8 cellular contexts compared by ENCODE assay signal in genomic region chr6:132830236-132830799, GRCh38. TPM values are rescaled to one million over a fixed set of nuclear protein-coding genes. Genes with fewer than 3 reads are reported as not detected.
DNase-seq lines count a peak whose midpoint lies in the region; ATAC-seq, FAIRE-seq and TF ChIP-seq lines count a peak whose summit lies in the region.

No MANE protein-coding gene starts in this region.

- H3K27ac Mint-ChIP-seq in natural killer cell treated with Interleukin-12 subunit alpha and Interleukin-12 subunit beta and Interleukin-15 and Interleukin-18, amount 100 ng/mL, for 72 hours: no peak overlapping the region

- no peak overlapping the region for H3K4me3 ChIP-seq in foreskin fibroblast (ENCODE audit: low read depth in 1 of 2, low read length in 2 of 2)

- DNase-seq in RCC 7860 (ENCODE audit: low spot score): peak; percentile 34
- DNase-seq in foreskin fibroblast: peak in 1 of 2 donors; percentile 60
- DNase-seq in natural killer cell treated with Interleukin-12 subunit alpha and Interleukin-12 subunit beta and Interleukin-15 and Interleukin-18, amount 100 ng/mL, for 72 hours (ENCODE audit: low spot score): no peak
- DNase-seq in T-helper 2 cell: no peak
- DNase-seq in activated naive CD4-positive, alpha-beta T cell treated with Interleukin-2 at 50 U/mL for 16 hours: no peak
- DNase-seq in T-helper 9 cell: no peak

- peak; percentile 52 for ATAC-seq in HG02885 (IDR thresholded peaks at IDR 0.05; ENCODE audit: poor library complexity, unreplicated experiment)
- ATAC-seq in natural killer cell treated with Interleukin-12 subunit alpha and Interleukin-12 subunit beta and Interleukin-15 and Interleukin-18, amount 100 ng/mL, for 72 hours: no peak

- no peaks in the 10 kb centered on the region for H3K9me3 Mint-ChIP-seq in natural killer cell treated with Interleukin-12 subunit alpha and Interleukin-12 subunit beta and Interleukin-15 and Interleukin-18, amount 100 ng/mL, for 72 hours

- peak; percentile 76 for FAIRE-seq in RCC 7860 (lab: Jason Lieb, UNC)

- peaks cover under 1 to 4% of the 10 kb centered on the region in 2 donors for H3K27me3 Mint-ChIP-seq in natural killer cell treated with Interleukin-12 subunit alpha and Interleukin-12 subunit beta and Interleukin-15 and Interleukin-18, amount 100 ng/mL, for 72 hours

- TF ChIP-seq CTCF in C4-2B (conservative IDR thresholded peaks at IDR 0.05): peak; percentile 77
- peak; percentile 43 for TF ChIP-seq CTCF in foreskin fibroblast (IDR thresholded peaks at IDR 0.05; ENCODE audit: low read depth, low read length)

- no peaks in the 10 kb centered on the region for H3K4me1 Mint-ChIP-seq in natural killer cell treated with Interleukin-12 subunit alpha and Interleukin-12 subunit beta and Interleukin-15 and Interleukin-18, amount 100 ng/mL, for 72 hours (ENCODE audit: low read depth in 2 of 2)

- no peak overlapping the region for H3K27ac ChIP-seq in C4-2B

- H3K4me3 Mint-ChIP-seq in natural killer cell treated with Interleukin-12 subunit alpha and Interleukin-12 subunit beta and Interleukin-15 and Interleukin-18, amount 100 ng/mL, for 72 hours: no peak overlapping the region

- H3K36me3 Mint-ChIP-seq in natural killer cell treated with Interleukin-12 subunit alpha and Interleukin-12 subunit beta and Interleukin-15 and Interleukin-18, amount 100 ng/mL, for 72 hours: no peaks in the 10 kb centered on the region

RNA-seq across cellular contexts. Expression of gene RPS12, which starts 15.9 kb away (rescaled TPM):
- total RNA-seq in natural killer cell treated with Interleukin-12 subunit alpha and Interleukin-12 subunit beta and Interleukin-15 and Interleukin-18, amount 100 ng/mL, for 72 hours: 1,000 to 10,000 TPM in 1 of 2 donors, 100 to 1,000 TPM in 1; 832 to 1,576 TPM

RNA-seq across cellular contexts. Expression of gene SLC18B1, which starts 31.9 kb away (rescaled TPM):
- total RNA-seq in natural killer cell treated with Interleukin-12 subunit alpha and Interleukin-12 subunit beta and Interleukin-15 and Interleukin-18, amount 100 ng/mL, for 72 hours: 1 to 10 TPM; 2.9 to 5.6 TPM
